ENCODE assay signal across 1 cellular context in genomic region chr11:34605481-34606325, GRCh38.
TF ChIP-seq lines count a peak whose summit lies in the region.

No MANE protein-coding gene starts in this region.

TF ChIP-seq in K562, 482 proteins besides CTCF, POLR2A, EP300 and RAD21 (continued from another document):
- TF ChIP-seq CTCFL (IDR thresholded peaks at IDR 0.05; ENCODE audit: borderline replicate concordance, insufficient read depth, low read depth, low read length, poor library complexity, severe bottlenecking) (no peak), MEIS2 (IDR thresholded peaks at IDR 0.05; ENCODE audit: partially characterized antibody) (peak; percentile 82), SPI1 (IDR thresholded peaks at IDR 0.05; ENCODE audit: borderline replicate concordance, low read depth, low read length) (peak; percentile 47; the same call in 1 of the 2 replicates), PBX2 (CRISPR knock-in tag; IDR thresholded peaks at IDR 0.05; ENCODE audit: low read depth) (no peak), PBX2 (tag; conservative IDR thresholded peaks at IDR 0.05; ENCODE audit: low read depth) (peak; percentile 89), PKNOX1 (IDR thresholded peaks at IDR 0.05) (peak; percentile 65), SMAD4 (CRISPR knock-in tag; conservative IDR thresholded peaks at IDR 0.05) (no peak), ZNF830 (CRISPR knock-in tag; IDR thresholded peaks at IDR 0.05) (no peak), KDM1A (IDR thresholded peaks at IDR 0.05) (no peak)
